19 cellular contexts compared by ENCODE assay signal in the genomic region with DNA sequence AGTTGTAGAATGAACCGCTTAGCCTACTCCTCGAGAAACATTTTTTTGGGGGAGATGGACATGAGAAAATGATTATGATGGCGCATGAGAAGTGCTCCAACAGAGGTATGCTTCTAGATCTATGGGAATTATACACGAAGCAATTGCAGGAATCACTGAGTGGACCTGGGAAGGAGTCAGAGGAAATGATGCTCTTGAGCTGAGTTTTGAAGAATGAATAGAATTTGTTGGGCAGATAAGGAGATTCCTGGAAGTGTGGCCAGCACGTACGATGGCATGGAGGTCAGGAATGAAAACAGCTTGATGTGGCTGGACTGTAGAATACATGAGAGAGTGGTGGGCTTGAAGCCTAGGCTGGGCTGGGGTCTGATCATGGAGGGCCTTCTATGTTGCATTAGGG. TPM values are rescaled to one million over a fixed set of nuclear protein-coding genes. Genes with fewer than 3 reads are reported as not detected.
A peak's percentile ranks its signal among the peaks of the same experiment; 100 is the strongest.
DNase-seq lines count a peak whose midpoint lies in the region; ATAC-seq and TF ChIP-seq lines count a peak whose summit lies in the region.
"Had no signal": no experiment of that assay in that cellular context is flagged by ENCODE, and none has a peak within 500 bp of the region (broad histone marks: within the 10 kb centered on the region; RNA-seq: fewer than 3 reads in every experiment).

No MANE protein-coding gene starts in this region.

- H3K4me1 Mint-ChIP-seq in osteocyte (ENCODE audit: unreplicated experiment), result peaks cover 11% of the 10 kb centered on the region
- H3K4me1 Mint-ChIP-seq: CD14-positive monocyte, naive B cell had no signal

- H3K9me3 Mint-ChIP-seq in osteocyte (ENCODE audit: unreplicated experiment), result peaks cover 12% of the 10 kb centered on the region

- no peak overlapping the region for H3K4me3 Mint-ChIP-seq in osteocyte (ENCODE audit: unreplicated experiment)
- H3K4me3 Mint-ChIP-seq: CD14-positive monocyte, naive B cell had no signal

- CTCF ChIA-PET in BJ (lab: Yijun Ruan, JAX), result interaction anchor here (0.5 to 1.3 kb wide), 2 partner anchors 382 to 1275 kb away, joined by 3 to 5 read pairs; no protein-coding TSS in a partner anchor

- DNase-seq in BJ (ENCODE audit: low read depth), result peak; percentile 19
- peak; percentile 45 for DNase-seq in M059J (ENCODE audit: low read depth)
- DNase-seq in dermis blood vessel endothelial cell, result peak; percentile 35
- DNase-seq in osteocyte (ENCODE audit: extremely low spot score, unreplicated experiment), result peak; percentile 19
- DNase-seq in omental fat pad (ENCODE audit: low spot score), result no peak
- no peak for DNase-seq in cortex of kidney (lab: John Stamatoyannopoulos, UW)
- DNase-seq: activated effector memory CD4-positive, alpha-beta T cell treated with anti-CD3 and anti-CD28 coated beads, Interleukin-2, amount 50 U/mL, for 16 hours; amniotic stem cell; colonic mucosa; Karpas-422; naive B cell; NCI-H1105 treated with DMSO at 0.1 percent for 48 hours had no signal

- no peak overlapping the region for H3K27ac Mint-ChIP-seq in osteocyte (ENCODE audit: unreplicated experiment)
- H3K27ac Mint-ChIP-seq: CD14-positive monocyte, naive B cell had no signal

- TF ChIP-seq CTCF in BJ (IDR thresholded peaks at IDR 0.05; ENCODE audit: insufficient read depth, low read depth, low read length), result no peak
- TF ChIP-seq CTCF in osteocyte (IDR thresholded peaks at IDR 0.05), result no peak
- TF ChIP-seq CTCF in omental fat pad (IDR thresholded peaks at IDR 0.05), result no peak

- H3K4me3 ChIP-seq in BJ (ENCODE audit: low read depth, low read length), result no peak overlapping the region
- H3K4me3 ChIP-seq: colonic mucosa, lung, SK-N-MC, suprapubic skin had no signal

- no peaks in the 10 kb centered on the region for H3K27me3 ChIP-seq in BJ (ENCODE audit: control insufficient read depth, insufficient read depth, low read length)
- H3K27me3 ChIP-seq: colonic mucosa, suprapubic skin had no signal

- ATAC-seq in omental fat pad (ENCODE audit: low FRiP score) (no peak), HG03378 (IDR thresholded peaks at IDR 0.05; ENCODE audit: unreplicated experiment) (no peak)
- ATAC-seq: PC-3 had no signal

- H3K36me3 ChIP-seq in BJ (ENCODE audit: control insufficient read depth, insufficient read depth, low read length), result no peaks in the 10 kb centered on the region
- H3K36me3 ChIP-seq: colonic mucosa, suprapubic skin had no signal

- no peaks in the 10 kb centered on the region for H3K27me3 Mint-ChIP-seq in osteocyte (ENCODE audit: unreplicated experiment)

- H3K36me3 Mint-ChIP-seq in osteocyte (ENCODE audit: unreplicated experiment), result peaks cover 21% of the 10 kb centered on the region
- H3K36me3 Mint-ChIP-seq: CD14-positive monocyte had no signal

- POLR2A ChIA-PET in BJ (lab: Charles Lee), result no interaction called here

RNA-seq across cellular contexts. Expression of a gene that starts 31.7 kb away (rescaled TPM):
- 2.7 and 5.6 TPM in 2 replicates for polyA plus RNA-seq in BJ (2011; rRNA removed)
- polyA minus RNA-seq in BJ (2011; rRNA and poly(A)+ RNA removed), result 6.3 and 6.5 TPM in 2 replicates
- 6.9 and 10.9 TPM in 2 replicates for total RNA-seq in M059J (2014; rRNA removed; shearing (Covaris generic))
- total RNA-seq in dermis blood vessel endothelial cell, result 2.7 and 4.6 TPM in 2 replicates
- 78.8 and 81.6 TPM in 2 replicates for total RNA-seq in osteocyte
- 10 to 100 TPM; 26.3 to 49.6 (median 34.5) TPM for total RNA-seq in omental fat pad
- total RNA-seq: HT-29 had no signal
- polyA plus RNA-seq: CD14-positive monocyte had no signal

RNA-seq across cellular contexts. Expression of a gene that starts 51.8 kb away (rescaled TPM):
- 0.05 TPM in 1 of 2 replicates, not detected in the other for polyA plus RNA-seq in BJ (2011; rRNA removed)
- not detected in 2 replicates for polyA minus RNA-seq in BJ (2011; rRNA and poly(A)+ RNA removed)
- total RNA-seq in M059J (2014; rRNA removed; shearing (Covaris generic)), result not detected in 2 replicates
- not detected in 2 replicates for total RNA-seq in dermis blood vessel endothelial cell
- total RNA-seq in osteocyte, result 0.19 and 0.31 TPM in 2 replicates
- total RNA-seq in omental fat pad, result 1 to 10 TPM in 1 of 4 donors, under 1 TPM in 3; 0.13 to 1.2 (median 0.22) TPM
- total RNA-seq: HT-29, PC-3 had no signal
- polyA plus RNA-seq: CD14-positive monocyte had no signal

Comparison
In these comparisons a context has a peak if more than half of its experiments do, and no peak if none do; other contexts are left out.
1. DNase-seq: peak in BJ (single experiment), M059J (single experiment), dermis blood vessel endothelial cell (single experiment) and osteocyte (single experiment); none in omental fat pad (single experiment) and cortex of kidney (single experiment).